Comparison of ENCODE assay signal across 9 cellular contexts in the genomic region with DNA sequence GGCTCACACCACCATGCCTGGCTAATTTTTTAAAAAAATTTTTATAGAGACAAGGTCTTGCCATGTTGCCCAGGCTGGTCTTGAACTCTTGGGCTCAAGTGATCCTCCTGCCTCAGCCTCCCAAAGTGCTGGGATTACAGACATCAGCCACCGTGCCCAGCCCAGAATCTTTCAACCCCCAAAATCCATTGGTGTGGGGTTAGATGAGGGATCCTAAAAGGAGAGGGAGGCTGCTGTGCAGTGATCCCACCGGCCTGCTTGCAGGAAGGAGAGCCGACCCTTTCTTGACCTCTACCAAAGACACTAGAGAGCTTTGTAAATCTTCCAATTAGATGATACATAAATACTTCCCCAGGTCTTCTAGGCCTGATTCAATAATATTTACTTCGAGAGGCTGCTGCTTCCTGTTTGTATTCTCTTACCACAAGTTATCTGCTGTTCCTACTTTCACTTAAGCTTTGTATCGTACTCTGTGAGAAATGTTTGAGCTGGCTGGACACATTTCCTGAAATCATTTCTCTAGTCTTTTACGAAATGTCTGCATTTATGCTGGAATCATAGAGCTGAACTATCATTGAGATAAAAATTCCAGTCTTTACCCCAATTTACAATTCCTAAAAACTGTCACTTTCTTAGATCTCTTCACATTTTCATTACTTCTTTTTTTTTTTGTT. TPM values are rescaled to one million over a fixed set of nuclear protein-coding genes. Genes with fewer than 3 reads are reported as not detected.
DNase-seq lines count a peak whose midpoint lies in the region; ATAC-seq and TF ChIP-seq lines count a peak whose summit lies in the region.
"Had no signal": no experiment of that assay in that cellular context is flagged by ENCODE, and none has a peak within 500 bp of the region (broad histone marks: within the 10 kb centered on the region; RNA-seq: fewer than 3 reads in every experiment).

No MANE protein-coding gene starts in this region.

- POLR2A ChIA-PET in activated CD4-positive, alpha-beta memory T cell treated with anti-CD3 and anti-CD28 coated beads for 36 hours (lab: Charles Lee) = interaction anchor here (0.7 to 1.3 kb wide), 5 partner anchors 18 to 49 kb away, joined by 4 to 6 read pairs (median 4); a partner anchor contains a TSS

- TF ChIP-seq CTCF in hepatocyte (IDR thresholded peaks at IDR 0.05; ENCODE audit: poor library complexity) (no peak), tibial nerve (IDR thresholded peaks at IDR 0.05) (no peak)

- no peak for DNase-seq in activated CD8-positive, alpha-beta memory T cell treated with anti-CD3 and anti-CD28 coated beads, Interleukin-2, amount 10 ng/mL, durations not matched to agents 7 days and 5 days
- no peak for DNase-seq in activated CD8-positive, alpha-beta memory T cell treated with anti-CD3 and anti-CD28 coated beads, Interleukin-2, amount 50 U/mL, for 4 hours
- DNase-seq in activated CD4-positive, alpha-beta memory T cell treated with anti-CD3 and anti-CD28 coated beads for 36 hours = no peak
- no peak for DNase-seq in hepatocyte (ENCODE audit: low spot score)
- no peak for DNase-seq in tibial nerve (ENCODE audit: low spot score in 2 of 2)
- no peak for DNase-seq in kidney tubule cell (ENCODE audit: low spot score)
- no peak for DNase-seq in cerebellar nuclear complex (lab: John Stamatoyannopoulos, UW)

- no peaks in the 10 kb centered on the region for H3K9me3 Mint-ChIP-seq in activated CD8-positive, alpha-beta memory T cell treated with anti-CD3 and anti-CD28 coated beads, Interleukin-2, amount 10 ng/mL, durations not matched to agents 7 days and 5 days (ENCODE audit: low read depth)
- no peaks in the 10 kb centered on the region for H3K9me3 Mint-ChIP-seq in activated CD4-positive, alpha-beta memory T cell treated with anti-CD3 and anti-CD28 coated beads for 36 hours

- no peak overlapping the region for H2AFZ ChIP-seq in hepatocyte

- H3K4me3 ChIP-seq in hepatocyte = no peak overlapping the region
- H3K4me3 ChIP-seq in tibial nerve = no peak overlapping the region

- peaks cover 2% of the 10 kb centered on the region for H3K36me3 Mint-ChIP-seq in activated CD8-positive, alpha-beta memory T cell treated with anti-CD3 and anti-CD28 coated beads, Interleukin-2, amount 10 ng/mL, durations not matched to agents 7 days and 5 days
- H3K36me3 Mint-ChIP-seq in activated CD4-positive, alpha-beta memory T cell treated with anti-CD3 and anti-CD28 coated beads for 36 hours = no peaks in the 10 kb centered on the region

- intact Hi-C loops in activated CD4-positive, alpha-beta memory T cell treated with anti-CD3 and anti-CD28 coated beads for 36 hours (cut with micrococcal nuclease) = no loop called here

- CTCF ChIA-PET in activated CD8-positive, alpha-beta memory T cell treated with anti-CD3 and anti-CD28 coated beads, Interleukin-2, amount 10 ng/mL, durations not matched to agents 7 days and 5 days (lab: Charles Lee) = interaction anchor here (0.9 to 1.4 kb wide), 6 partner anchors 11 to 286 kb away, joined by 3 to 4 read pairs (median 3); a partner anchor contains a TSS
- CTCF ChIA-PET in activated CD4-positive, alpha-beta memory T cell treated with anti-CD3 and anti-CD28 coated beads for 36 hours (lab: Charles Lee) = interaction anchor here (0.7 to 1.5 kb wide), 8 partner anchors 18 to 293 kb away, joined by 3 to 6 read pairs (median 4); a partner anchor contains a TSS

- peak overlapping the region; percentile 56 for H3K4me3 Mint-ChIP-seq in activated CD8-positive, alpha-beta memory T cell treated with anti-CD3 and anti-CD28 coated beads, Interleukin-2, amount 10 ng/mL, durations not matched to agents 7 days and 5 days
- H3K4me3 Mint-ChIP-seq in activated CD4-positive, alpha-beta memory T cell treated with anti-CD3 and anti-CD28 coated beads for 36 hours = peak overlapping the region; percentile 44

- no peaks in the 10 kb centered on the region for H3K36me3 ChIP-seq in hepatocyte (replicated peaks; ENCODE audit: insufficient read depth, low read depth)
- no peaks in the 10 kb centered on the region for H3K36me3 ChIP-seq in tibial nerve

- H3K9me3 ChIP-seq in hepatocyte (ENCODE audit: low read depth) (no peaks in the 10 kb centered on the region), tibial nerve (no peaks in the 10 kb centered on the region)

- TF ChIP-seq POLR2A in tibial nerve (IDR thresholded peaks at IDR 0.05) = no peak

- peak overlapping the region; percentile 57 for H3K27ac ChIP-seq in hepatocyte
- H3K27ac ChIP-seq in tibial nerve = peak overlapping the region in 3 of 4 donors; percentile 75 to 78 (median 76)
- H3K27ac ChIP-seq: C4-2B had no signal

- WGBS in hepatocyte (ENCODE audit: low lambda C conversion rate, missing lambda C conversion rate) = 49% methylated on average over 6 of the region's 6 CpGs
- 27 to 31% methylated on average over 6 of the region's 6 CpGs for WGBS in tibial nerve, 2 donors

- peak; percentile 88 for ATAC-seq in activated CD8-positive, alpha-beta memory T cell treated with anti-CD3 and anti-CD28 coated beads, Interleukin-2, amount 10 ng/mL, durations not matched to agents 7 days and 5 days
- ATAC-seq in HG02610 (IDR thresholded peaks at IDR 0.05; ENCODE audit: unreplicated experiment) = no peak

- TF ChIP-seq EP300 in tibial nerve (IDR thresholded peaks at IDR 0.05) = peak; percentile 12 to 42

- H3K79me2 ChIP-seq in hepatocyte = no peaks in the 10 kb centered on the region

- H3K27ac Mint-ChIP-seq in activated CD8-positive, alpha-beta memory T cell treated with anti-CD3 and anti-CD28 coated beads, Interleukin-2, amount 10 ng/mL, durations not matched to agents 7 days and 5 days = peak overlapping the region; percentile 79
- H3K27ac Mint-ChIP-seq in activated CD4-positive, alpha-beta memory T cell treated with anti-CD3 and anti-CD28 coated beads for 36 hours = peak overlapping the region; percentile 90

- H3K27me3 ChIP-seq in hepatocyte = no peaks in the 10 kb centered on the region
- no peaks in the 10 kb centered on the region for H3K27me3 ChIP-seq in tibial nerve

- no peaks in the 10 kb centered on the region for H3K9me2 ChIP-seq in hepatocyte (replicated peaks; ENCODE audit: insufficient read depth)

- H3K4me1 ChIP-seq in hepatocyte (ENCODE audit: insufficient read depth) = peaks cover 3% of the 10 kb centered on the region
- peaks cover 0 to 12% (median 5%) of the 10 kb centered on the region in 4 donors for H3K4me1 ChIP-seq in tibial nerve

- peak overlapping the region; percentile 26 for H3K4me2 ChIP-seq in hepatocyte

- peaks cover 34% of the 10 kb centered on the region for H3K4me1 Mint-ChIP-seq in activated CD8-positive, alpha-beta memory T cell treated with anti-CD3 and anti-CD28 coated beads, Interleukin-2, amount 10 ng/mL, durations not matched to agents 7 days and 5 days
- peaks cover 54% of the 10 kb centered on the region for H3K4me1 Mint-ChIP-seq in activated CD4-positive, alpha-beta memory T cell treated with anti-CD3 and anti-CD28 coated beads for 36 hours (ENCODE audit: low read depth)

- no peaks in the 10 kb centered on the region for H3K27me3 Mint-ChIP-seq in activated CD8-positive, alpha-beta memory T cell treated with anti-CD3 and anti-CD28 coated beads, Interleukin-2, amount 10 ng/mL, durations not matched to agents 7 days and 5 days
- H3K27me3 Mint-ChIP-seq in activated CD4-positive, alpha-beta memory T cell treated with anti-CD3 and anti-CD28 coated beads for 36 hours = no peaks in the 10 kb centered on the region

- H4K20me1 ChIP-seq in hepatocyte (ENCODE audit: insufficient read depth, poor library complexity, severe bottlenecking) = no peaks in the 10 kb centered on the region

RNA-seq across cellular contexts. Expression of a gene that starts 49.3 kb away (rescaled TPM):
- 10 to 100 TPM in 1 of 2 experiments, 1 to 10 TPM in 1; 10.0 to 62.7 TPM for total RNA-seq in activated CD8-positive, alpha-beta memory T cell treated with anti-CD3 and anti-CD28 coated beads, Interleukin-2, amount 10 ng/mL, durations not matched to agents 7 days and 5 days
- total RNA-seq in activated CD4-positive, alpha-beta memory T cell treated with anti-CD3 and anti-CD28 coated beads for 36 hours = 100 to 1,000 TPM; 167 to 171 TPM
- total RNA-seq in hepatocyte (173 and 193 TPM in 2 replicates), tibial nerve (10 to 100 TPM in 1 of 4 donors, 1 to 10 TPM in 3; 4.5 to 15.3 (median 8.0) TPM)
- 158 and 159 TPM in 2 replicates for polyA plus RNA-seq in hepatocyte

RNA-seq across cellular contexts. Expression of a gene that starts 51.2 kb away (rescaled TPM):
- 100 to 1,000 TPM; 165 to 184 TPM for total RNA-seq in activated CD8-positive, alpha-beta memory T cell treated with anti-CD3 and anti-CD28 coated beads, Interleukin-2, amount 10 ng/mL, durations not matched to agents 7 days and 5 days
- total RNA-seq in activated CD4-positive, alpha-beta memory T cell treated with anti-CD3 and anti-CD28 coated beads for 36 hours = 100 to 1,000 TPM; 226 to 231 TPM
- total RNA-seq in hepatocyte (93.5 and 103 TPM in 2 replicates), tibial nerve (100 to 1,000 TPM in 1 of 4 donors, 10 to 100 TPM in 3; 83.1 to 157 (median 94.6) TPM)
- 144 and 148 TPM in 2 replicates for polyA plus RNA-seq in hepatocyte
